Comparison of ENCODE assay signal across 15 cellular contexts in genomic region chr5:125478599-125478998, GRCh38.
"Had no signal": no experiment of that assay in that cellular context is flagged by ENCODE, and none has a peak within 500 bp of the region (broad histone marks: within the 10 kb centered on the region; RNA-seq: fewer than 3 reads in every experiment).

No MANE protein-coding gene starts in this region.

- H3K27me3 ChIP-seq: ascending aorta, breast epithelium, neutrophil, suprapubic skin, upper lobe of left lung had no signal

- ATAC-seq: activated CD8-positive, alpha-beta memory T cell treated with anti-CD3 and anti-CD28 coated beads, Interleukin-2, amount 10 ng/mL, durations not matched to agents 7 days and 5 days; naive thymus-derived CD8-positive, alpha-beta T cell; stimulated activated naive B cell treated with anti-CD40 and anti-IgM and Interleukin-4, amounts not matched to agents 10 μg/mL and 1 μg/mL and 100 μg/mL, for 72 hours had no signal

- H3K4me1 ChIP-seq: ascending aorta, breast epithelium, left ventricle myocardium inferior had no signal

- DNase-seq: activated CD4-positive, alpha-beta memory T cell treated with anti-CD3 and anti-CD28 coated beads for 36 hours; activated CD8-positive, alpha-beta memory T cell treated with anti-CD3 and anti-CD28 coated beads, Interleukin-2, amount 10 ng/mL, durations not matched to agents 7 days and 5 days; activated naive CD4-positive, alpha-beta T cell treated with anti-CD3 and anti-CD28 coated beads, Interleukin-2, amount 10 ng/mL, durations not matched to agents 7 days and 5 days; activated T-cell treated with anti-CD3 and anti-CD28 coated beads, Interleukin-2, amount 50 U/mL, for 1 hour; dermis blood vessel endothelial cell; erythroblast; left ventricle myocardium inferior; naive thymus-derived CD8-positive, alpha-beta T cell; stimulated activated CD4-positive, alpha-beta T cell treated with anti-CD3 and anti-CD28 coated beads, Interleukin-4, amount 100 ng/mL, for 1 hour; stimulated activated naive B cell treated with anti-CD40 and anti-IgM and Interleukin-4, amounts not matched to agents 10 μg/mL and 1 μg/mL and 100 μg/mL, for 72 hours had no signal

- H3K27ac ChIP-seq: ascending aorta, breast epithelium, left ventricle myocardium inferior, neutrophil, suprapubic skin, upper lobe of left lung had no signal

- H3K9me3 ChIP-seq: ascending aorta, breast epithelium, left ventricle myocardium inferior, neutrophil, suprapubic skin, upper lobe of left lung had no signal

- H3K4me3 ChIP-seq: ascending aorta, breast epithelium, left ventricle myocardium inferior, suprapubic skin, upper lobe of left lung had no signal

- H3K36me3 ChIP-seq: ascending aorta, breast epithelium, left ventricle myocardium inferior, neutrophil, suprapubic skin, upper lobe of left lung had no signal
